ENCODE assay signal across 11 cellular contexts in the genomic region with DNA sequence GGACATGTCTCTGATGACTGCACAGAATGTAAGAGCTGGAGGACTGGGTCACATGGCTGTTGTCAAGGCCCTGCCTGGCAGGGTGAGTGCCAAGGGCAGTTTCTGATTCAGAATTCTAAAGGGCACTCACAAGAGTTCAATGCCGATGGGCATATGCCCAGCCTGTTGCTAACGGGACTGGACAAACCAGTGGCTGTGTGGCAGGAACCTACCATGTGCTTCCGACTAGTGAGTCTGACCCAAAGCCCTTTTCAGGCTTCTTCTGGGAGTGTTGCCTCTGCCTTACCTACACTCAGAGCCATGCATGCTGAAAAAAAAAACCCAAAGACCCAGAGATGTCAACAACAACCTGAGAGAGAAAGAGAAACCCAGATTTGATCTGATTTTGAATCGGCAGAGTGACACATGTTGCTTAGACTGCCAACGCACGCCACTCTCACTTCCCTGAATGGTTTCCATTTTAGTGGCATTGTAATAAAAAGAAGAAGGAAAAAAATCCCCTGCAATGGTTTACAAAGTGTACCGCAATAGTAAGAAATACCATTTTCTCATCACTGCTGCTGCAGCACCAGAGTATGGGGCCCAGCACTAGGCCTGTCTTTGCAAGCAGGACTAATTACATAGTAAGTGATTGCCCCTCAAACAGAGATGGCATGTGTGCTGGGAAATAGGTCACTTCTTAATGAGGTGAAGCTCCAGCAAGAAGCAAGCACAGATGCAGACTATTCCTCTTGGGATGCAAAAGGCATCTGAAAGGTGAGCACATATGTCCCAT.
DNase-seq lines count a peak whose midpoint lies in the region; ATAC-seq, FAIRE-seq and TF ChIP-seq lines count a peak whose summit lies in the region.
"Had no signal": no experiment of that assay in that cellular context is flagged by ENCODE, and none has a peak within 500 bp of the region (broad histone marks: within the 10 kb centered on the region; RNA-seq: fewer than 3 reads in every experiment).

No MANE protein-coding gene starts in this region.

- no peaks in the 10 kb centered on the region for H3K36me3 ChIP-seq in mammary epithelial cell (ENCODE audit: insufficient read depth, low read length)
- H3K36me3 ChIP-seq: thoracic aorta had no signal

- no peaks in the 10 kb centered on the region for H3K27me3 ChIP-seq in mammary epithelial cell (ENCODE audit: insufficient read depth, low read length)

- H3K27ac Mint-ChIP-seq in HFFc6, result no peak overlapping the region
- H3K27ac Mint-ChIP-seq: activated naive CD4-positive, alpha-beta T cell treated with anti-CD3 and anti-CD28 coated beads, Interleukin-2, amount 50 U/mL, for 24 hours had no signal

- dilution Hi-C loops in mammary epithelial cell (cut with HindIII; ENCODE audit: low sequenced_read_pairs), result no loop called here

- H3K79me2 ChIP-seq in mammary epithelial cell (ENCODE audit: insufficient read depth, low read length), result no peaks in the 10 kb centered on the region

- H2AFZ ChIP-seq in mammary epithelial cell (ENCODE audit: low read depth, low read length), result no peak overlapping the region

- peaks cover 4% of the 10 kb centered on the region; the same call in 1 of the 2 replicates for H3K36me3 Mint-ChIP-seq in HFFc6 (ENCODE audit: low read depth)
- H3K36me3 Mint-ChIP-seq: activated naive CD4-positive, alpha-beta T cell treated with anti-CD3 and anti-CD28 coated beads, Interleukin-2, amount 50 U/mL, for 24 hours had no signal

- BruUV-seq in mammary epithelial cell (replicated peaks; lab: Mats Ljungman, UMichigan), result no TSS peak

- peaks cover 36% of the 10 kb centered on the region for H3K4me1 Mint-ChIP-seq in HFFc6 (ENCODE audit: low read depth)

- H3K4me3 Mint-ChIP-seq in HFFc6, result no peak overlapping the region
- H3K4me3 Mint-ChIP-seq: activated naive CD4-positive, alpha-beta T cell treated with anti-CD3 and anti-CD28 coated beads, Interleukin-2, amount 50 U/mL, for 24 hours had no signal

- H3K9me3 Mint-ChIP-seq in HFFc6, result no peaks in the 10 kb centered on the region
- H3K9me3 Mint-ChIP-seq: activated naive CD4-positive, alpha-beta T cell treated with anti-CD3 and anti-CD28 coated beads, Interleukin-2, amount 50 U/mL, for 24 hours had no signal

- WGBS in mammary epithelial cell (ENCODE audit: low coverage, missing lambda C conversion rate), result 97% methylated on average over 7 of the region's 7 CpGs

- no peaks in the 10 kb centered on the region for H3K9me3 ChIP-seq in mammary epithelial cell (replicated peaks; ENCODE audit: insufficient read depth, low read length)
- H3K9me3 ChIP-seq: thoracic aorta had no signal

- TF ChIP-seq CTCF in mammary epithelial cell (conservative IDR thresholded peaks at IDR 0.05 in 1 of 2, IDR thresholded peaks at IDR 0.05 in 1 of 2; ENCODE audit: extremely low read depth in 1 of 2, insufficient read depth in 1 of 2, low read depth in 1 of 2, low read length in 2 of 2), result no peak
- no peak for TF ChIP-seq CTCF in HFFc6 (IDR thresholded peaks at IDR 0.05)

- intact Hi-C loops in mammary epithelial cell (cut with micrococcal nuclease), result no loop called here

- no peak overlapping the region for H3K4me2 ChIP-seq in mammary epithelial cell (ENCODE audit: insufficient read depth, low read depth, low read length)

- CTCF ChIA-PET in mammary epithelial cell (lab: Charles Lee; ENCODE audit: low non-redundant PET), result no interaction called here

- DNase-seq in GM18507 (ENCODE audit: extremely low spot score, insufficient read length, low read depth) (peak; percentile 62), NAMALWA (ENCODE audit: low spot score) (peak; percentile 55), foreskin melanocyte (peak; percentile 41), activated gamma-delta T cell (lab: John Stamatoyannopoulos, UW) (no peak), mammary epithelial cell (no peak), NCI-H774 (lab: John Stamatoyannopoulos, UW) (no peak), HFFc6 (no peak)

- H3K9ac ChIP-seq in mammary epithelial cell (ENCODE audit: insufficient read depth, low read length), result no peak overlapping the region

- no peak overlapping the region for H3K4me3 ChIP-seq in mammary epithelial cell (replicated peaks in 1 of 3; ENCODE audit: insufficient read depth in 1 of 3, low read depth in 2 of 3, low read length in 3 of 3)
- H3K4me3 ChIP-seq: thoracic aorta had no signal

- peaks cover 3% of the 10 kb centered on the region for H3K4me1 ChIP-seq in mammary epithelial cell (ENCODE audit: insufficient read depth, low read length)

- in situ Hi-C loops in mammary epithelial cell (cut with MboI; ENCODE audit: low sequenced_read_pairs in 2 of 2), result no loop called here

- H3K27me3 Mint-ChIP-seq in HFFc6 (ENCODE audit: insufficient read depth), result no peaks in the 10 kb centered on the region
- H3K27me3 Mint-ChIP-seq: activated naive CD4-positive, alpha-beta T cell treated with anti-CD3 and anti-CD28 coated beads, Interleukin-2, amount 50 U/mL, for 24 hours had no signal

- no peaks in the 10 kb centered on the region for H4K20me1 ChIP-seq in mammary epithelial cell (ENCODE audit: insufficient read depth, low read length)

- H3K27ac ChIP-seq in mammary epithelial cell (ENCODE audit: insufficient read depth, low read depth, low read length), result no peak overlapping the region

- peak; percentile 80 for ATAC-seq in GM21717 (IDR thresholded peaks at IDR 0.05; ENCODE audit: unreplicated experiment)
- ATAC-seq: left colon had no signal

- FAIRE-seq in GM18507 (lab: Jason Lieb, UNC), result peak; percentile 99

Comparison
In these comparisons a context has a peak if more than half of its experiments do, and no peak if none do; other contexts are left out.
1. DNase-seq: peak in GM18507 (single experiment), NAMALWA (single experiment) and foreskin melanocyte (single experiment); none in activated gamma-delta T cell (single experiment), mammary epithelial cell (single experiment), NCI-H774 (single experiment) and HFFc6 (single experiment).